9 cellular contexts compared by ENCODE assay signal in genomic region chr4:183118585-183118984, GRCh38. TPM values are rescaled to one million over a fixed set of nuclear protein-coding genes. Genes with fewer than 3 reads are reported as not detected.
DNase-seq lines count a peak whose midpoint lies in the region; ATAC-seq and TF ChIP-seq lines count a peak whose summit lies in the region.
"Had no signal": no experiment of that assay in that cellular context is flagged by ENCODE, and none has a peak within 500 bp of the region (broad histone marks: within the 10 kb centered on the region; RNA-seq: fewer than 3 reads in every experiment).

No MANE protein-coding gene starts in this region.

- H3K27ac ChIP-seq in ascending aorta (peak overlapping the region; percentile 3 to 32), sigmoid colon (peak overlapping the region in 3 of 4 donors; percentile 19 to 59 (median 27)), OCI-LY7 (ENCODE audit: low read depth, low read length, poor library complexity, severe bottlenecking) (no peak overlapping the region)

- WGBS in sigmoid colon, 2 donors = 30 to 65% methylated on average over 3 of the region's 3 CpGs

- CTCF ChIA-PET in OCI-LY7 (lab: Charles Lee; ENCODE audit: unreplicated experiment) = no interaction called here

- no TSS peak for BruUV-seq in OCI-LY7 (replicated peaks; lab: Mats Ljungman, UMichigan)

- TF ChIP-seq EP300 in sigmoid colon (IDR thresholded peaks at IDR 0.05) = no peak

- peaks cover 0 to 12% of the 10 kb centered on the region in 2 donors for H3K4me1 ChIP-seq in ascending aorta
- H3K4me1 ChIP-seq in sigmoid colon = peaks cover 0 to 29% (median 17%) of the 10 kb centered on the region in 4 donors
- H3K4me1 ChIP-seq in OCI-LY7 (ENCODE audit: insufficient read depth, low read length, poor library complexity, severe bottlenecking) = no peaks in the 10 kb centered on the region

- no peak overlapping the region for H3K4me2 ChIP-seq in OCI-LY7 (ENCODE audit: low read length)

- POLR2A ChIA-PET in OCI-LY7 (lab: Charles Lee) = interaction anchor here (0.5 kb wide), 1 partner anchor 15 kb away, joined by 3 read pairs; no protein-coding TSS in a partner anchor

- no peaks in the 10 kb centered on the region for H3K79me2 ChIP-seq in OCI-LY7 (ENCODE audit: insufficient read depth, low read depth, low read length)

- H3K9me3 ChIP-seq in ascending aorta (no peaks in the 10 kb centered on the region), sigmoid colon (no peaks in the 10 kb centered on the region), OCI-LY7 (ENCODE audit: low read length) (no peaks in the 10 kb centered on the region)

- no peak for TF ChIP-seq POLR2A in sigmoid colon (IDR thresholded peaks at IDR 0.05)

- intact Hi-C loops in ascending aorta (cut with DNase I) = loop anchor here (1.0 kb wide), 1 partner anchor 19 kb away; the partner anchor contains the start of gene WWC2
- intact Hi-C loops in sigmoid colon (cut with DNase I) = no loop called here
- intact Hi-C loops in OCI-LY7 (cut with micrococcal nuclease; ENCODE audit: unreplicated experiment) = no loop called here

- no peaks in the 10 kb centered on the region for H4K20me1 ChIP-seq in OCI-LY7 (ENCODE audit: insufficient read depth, low read length)

- no peaks in the 10 kb centered on the region for H3K36me3 ChIP-seq in ascending aorta
- H3K36me3 ChIP-seq in sigmoid colon = no peaks in the 10 kb centered on the region
- H3K36me3 ChIP-seq in OCI-LY7 (ENCODE audit: insufficient read depth, low read length) = no peaks in the 10 kb centered on the region

- H3K4me3 ChIP-seq in ascending aorta = no peak overlapping the region
- H3K4me3 ChIP-seq in sigmoid colon = no peak overlapping the region
- H3K4me3 ChIP-seq in OCI-LY7 (ENCODE audit: low read depth, low read length, poor library complexity, severe bottlenecking) = no peak overlapping the region

- H3K9me2 ChIP-seq in OCI-LY7 (ENCODE audit: insufficient read depth, low read length) = no peaks in the 10 kb centered on the region

- peak; percentile 73 for DNase-seq in H4 (ENCODE audit: low spot score)
- no peak for DNase-seq in ascending aorta (ENCODE audit: low spot score in 2 of 2)
- peak; percentile 84 for DNase-seq in hepatic stellate cell (ENCODE audit: low spot score)
- DNase-seq in sigmoid colon = no peak
- no peak for DNase-seq in inferior parietal cortex (ENCODE audit: extremely low spot score)
- DNase-seq in OCI-LY7 (ENCODE audit: low spot score) = no peak
- no peak for DNase-seq in D341Med (ENCODE audit: low spot score)
- DNase-seq: amniotic stem cell had no signal

- H3K27me3 ChIP-seq in ascending aorta = no peaks in the 10 kb centered on the region
- H3K27me3 ChIP-seq in sigmoid colon = no peaks in the 10 kb centered on the region

- no peak overlapping the region for H2AFZ ChIP-seq in OCI-LY7 (ENCODE audit: low read length)

- no peak for TF ChIP-seq CTCF in ascending aorta (IDR thresholded peaks at IDR 0.05)
- TF ChIP-seq CTCF in sigmoid colon (IDR thresholded peaks at IDR 0.05) = no peak
- TF ChIP-seq CTCF in OCI-LY7 (conservative IDR thresholded peaks at IDR 0.05; ENCODE audit: low read length) = no peak

- no peak for ATAC-seq in HG02938 (IDR thresholded peaks at IDR 0.05; ENCODE audit: unreplicated experiment)

RNA-seq across cellular contexts. Expression of gene WWC2, which starts 19.5 kb away (rescaled TPM):
- total RNA-seq in H4 (2014; rRNA removed; shearing (Covaris generic)) = 8.5 and 10.9 TPM in 2 replicates
- total RNA-seq in ascending aorta (3.8 TPM), sigmoid colon (10 to 100 TPM; 27.0 to 53.5 (median 35.3) TPM), OCI-LY7 (2022) (not detected in 2 replicates)
- 1 to 10 TPM; 1.2 to 2.5 (median 1.8) TPM for polyA plus RNA-seq in sigmoid colon
- total RNA-seq in OCI-LY7 (2014; rRNA removed; shearing (Covaris generic)) = not detected in 2 replicates

Comparison
In these comparisons a context has a peak if more than half of its experiments do, and no peak if none do; other contexts are left out.
1. DNase-seq: peak in H4 (single experiment) and hepatic stellate cell (single experiment); none in ascending aorta (0 of 2), sigmoid colon (single experiment), inferior parietal cortex (single experiment), OCI-LY7 (single experiment) and D341Med (single experiment).